Comparison of ENCODE assay signal across 12 cellular contexts in genomic region chr1:153616885-153617428, GRCh38. TPM values are rescaled to one million over a fixed set of nuclear protein-coding genes. Genes with fewer than 3 reads are reported as not detected.
A peak's percentile ranks its signal among the peaks of the same experiment; 100 is the strongest.
DNase-seq lines count a peak whose midpoint lies in the region; ATAC-seq and TF ChIP-seq lines count a peak whose summit lies in the region.
"Had no signal": no experiment of that assay in that cellular context is flagged by ENCODE, and none has a peak within 500 bp of the region (broad histone marks: within the 10 kb centered on the region; RNA-seq: fewer than 3 reads in every experiment).

No MANE protein-coding gene starts in this region.

- H3K4me2 ChIP-seq in mesenchymal stem cell (ENCODE audit: low read length, poor library complexity, severe bottlenecking), result no peak overlapping the region

- peak overlapping the region; percentile 29 to 50 for H2BK12ac ChIP-seq in mesenchymal stem cell (ENCODE audit: low read length in 2 of 2)

- peak overlapping the region; percentile 77 for H2AK5ac ChIP-seq in mesenchymal stem cell (ENCODE audit: low read length, severe bottlenecking)

- H3K4me1 ChIP-seq in duodenal mucosa (ENCODE audit: control insufficient read depth in 1 of 2, insufficient read depth in 2 of 2, low read length in 2 of 2), result peaks cover 34 to 44% of the 10 kb centered on the region in 2 donors
- H3K4me1 ChIP-seq in mesenchymal stem cell (ENCODE audit: control insufficient read depth, insufficient read depth, low read depth, low read length), result peaks cover 20% of the 10 kb centered on the region
- H3K4me1 ChIP-seq in vagina, result peaks cover 47% of the 10 kb centered on the region

- peak in 1 of 3 experiments; percentile 6 for TF ChIP-seq CTCF in vagina (IDR thresholded peaks at IDR 0.05)

- no peaks in the 10 kb centered on the region for H3K36me3 Mint-ChIP-seq in activated naive CD4-positive, alpha-beta T cell treated with anti-CD3 and anti-CD28 coated beads, Interleukin-2, amount 50 U/mL, for 72 hours

- peak overlapping the region; percentile 11 for H2BK120ac ChIP-seq in mesenchymal stem cell (ENCODE audit: low read depth, low read length)

- no peak overlapping the region for H2BK5ac ChIP-seq in mesenchymal stem cell (ENCODE audit: low read depth, low read length, poor library complexity, severe bottlenecking)

- 88% methylated on average over 5 of the region's 5 CpGs for WGBS in mesenchymal stem cell

- no peaks in the 10 kb centered on the region for H3K79me1 ChIP-seq in mesenchymal stem cell (replicated peaks; ENCODE audit: low read length, poor library complexity, severe bottlenecking)

- peak; percentile 8 to 29 for ATAC-seq in activated naive CD4-positive, alpha-beta T cell treated with anti-CD3 and anti-CD28 coated beads, Interleukin-2, amount 50 U/mL, for 72 hours
- no peak for ATAC-seq in GM21717 (IDR thresholded peaks at IDR 0.05; ENCODE audit: unreplicated experiment)
- ATAC-seq in HG03196 (IDR thresholded peaks at IDR 0.05; ENCODE audit: unreplicated experiment), result no peak

- peak overlapping the region in 1 of 2 experiments; percentile 69 for H3K14ac ChIP-seq in mesenchymal stem cell (ENCODE audit: low read length in 2 of 2)

- H3K4me3 ChIP-seq in duodenal mucosa (ENCODE audit: low read depth in 1 of 2, low read length in 2 of 2) (peak overlapping the region; percentile 9 to 23), mesenchymal stem cell (ENCODE audit: insufficient read depth in 1 of 2, low read depth in 1 of 2, low read length in 2 of 2) (no peak overlapping the region), vagina (no peak overlapping the region)
- H3K4me3 ChIP-seq: coronary artery had no signal

- H2BK15ac ChIP-seq in mesenchymal stem cell (ENCODE audit: low read depth, poor library complexity, severe bottlenecking), result peak overlapping the region; percentile 39

- H3K27ac Mint-ChIP-seq in activated naive CD4-positive, alpha-beta T cell treated with anti-CD3 and anti-CD28 coated beads, Interleukin-2, amount 50 U/mL, for 72 hours, result peak overlapping the region; percentile 9 to 50
- H3K27ac Mint-ChIP-seq: activated naive CD4-positive, alpha-beta T cell treated with anti-CD3 and anti-CD28 coated beads for 36 hours had no signal

- peak overlapping the region; percentile 15 to 65 for H3K4ac ChIP-seq in mesenchymal stem cell (ENCODE audit: low read depth in 1 of 2, low read length in 2 of 2)

- peak overlapping the region; percentile 50 for H4K8ac ChIP-seq in mesenchymal stem cell (ENCODE audit: low read length)

- H3K9me3 ChIP-seq in duodenal mucosa (ENCODE audit: control insufficient read depth in 1 of 2, low read length in 2 of 2), result no peaks in the 10 kb centered on the region
- peaks cover 5% of the 10 kb centered on the region for H3K9me3 ChIP-seq in mesenchymal stem cell (ENCODE audit: control insufficient read depth, low read length)
- H3K9me3 ChIP-seq in vagina, result no peaks in the 10 kb centered on the region

- peak overlapping the region; percentile 63 for H4K91ac ChIP-seq in mesenchymal stem cell (ENCODE audit: low read length)

- H3K9ac ChIP-seq in duodenal mucosa (ENCODE audit: low read depth in 1 of 2, low read length in 2 of 2), result peak overlapping the region; percentile 89 to 94
- peak overlapping the region; percentile 46 for H3K9ac ChIP-seq in mesenchymal stem cell (ENCODE audit: low read length)

- peak overlapping the region; percentile 76 for H3K27ac ChIP-seq in duodenal mucosa (ENCODE audit: low read depth, low read length)
- no peak overlapping the region for H3K27ac ChIP-seq in mesenchymal stem cell (ENCODE audit: low read length, poor library complexity, severe bottlenecking)
- peak overlapping the region; percentile 96 for H3K27ac ChIP-seq in vagina

- no peak overlapping the region for H2AFZ ChIP-seq in mesenchymal stem cell (ENCODE audit: low read depth, low read length)

- DNase-seq in activated naive CD4-positive, alpha-beta T cell treated with anti-CD3 and anti-CD28 coated beads, Interleukin-2, amount 50 U/mL, for 72 hours (ENCODE audit: low spot score in 2 of 2), result no peak
- no peak for DNase-seq in activated naive CD4-positive, alpha-beta T cell treated with anti-CD3 and anti-CD28 coated beads, Interleukin-2, amount 50 U/mL, for 16 hours
- DNase-seq in mesenchymal stem cell (no peak), vagina (ENCODE audit: extremely low spot score in 2 of 2) (no peak)
- DNase-seq in activated CD4-positive, alpha-beta T cell treated with anti-CD3 and anti-CD28 coated beads for 1 hour, result no peak
- DNase-seq: NCI-H510A treated with DMSO at 0.1 percent for 48 hours had no signal

- TF ChIP-seq POLR2A in vagina (IDR thresholded peaks at IDR 0.05), result no peak

- intact Hi-C loops in vagina (cut with DNase I), result no loop called here

- H3K27me3 ChIP-seq in duodenal mucosa (ENCODE audit: control insufficient read depth in 1 of 2, insufficient read depth in 2 of 2, low read length in 2 of 2), result no peaks in the 10 kb centered on the region
- H3K27me3 ChIP-seq in mesenchymal stem cell (ENCODE audit: control insufficient read depth in 1 of 2, insufficient read depth in 1 of 2, low read length in 2 of 2), result no peaks in the 10 kb centered on the region
- H3K27me3 ChIP-seq in vagina, result no peaks in the 10 kb centered on the region

- peak overlapping the region; percentile 16 to 71 for H3K18ac ChIP-seq in mesenchymal stem cell (ENCODE audit: low read depth in 1 of 2, low read length in 2 of 2)

- H3K23ac ChIP-seq in mesenchymal stem cell (ENCODE audit: low read length in 2 of 2), result no peak overlapping the region

- H3K9me3 Mint-ChIP-seq in activated naive CD4-positive, alpha-beta T cell treated with anti-CD3 and anti-CD28 coated beads, Interleukin-2, amount 50 U/mL, for 72 hours, result no peaks in the 10 kb centered on the region
- H3K9me3 Mint-ChIP-seq: activated naive CD4-positive, alpha-beta T cell treated with anti-CD3 and anti-CD28 coated beads for 36 hours had no signal

- H3K36me3 ChIP-seq in duodenal mucosa (ENCODE audit: control insufficient read depth in 1 of 2, insufficient read depth in 2 of 2, low read length in 2 of 2) (no peaks in the 10 kb centered on the region), mesenchymal stem cell (ENCODE audit: control insufficient read depth in 1 of 2, insufficient read depth in 2 of 2, low read depth in 1 of 2, low read length in 2 of 2) (peaks cover 20 to 38% of the 10 kb centered on the region in 2 experiments), vagina (no peaks in the 10 kb centered on the region)

RNA-seq across cellular contexts. Expression of gene S100A14, which starts 0.8 kb away (rescaled TPM):
- total RNA-seq in activated naive CD4-positive, alpha-beta T cell treated with anti-CD3 and anti-CD28 coated beads, Interleukin-2, amount 50 U/mL, for 72 hours, result not detected
- polyA plus RNA-seq in mesenchymal stem cell (2013, experiment 1 of 2), result 0.07 TPM
- polyA plus RNA-seq in mesenchymal stem cell (2013, experiment 2 of 2), result not detected
- 323 TPM for total RNA-seq in vagina
- total RNA-seq: activated naive CD4-positive, alpha-beta T cell treated with anti-CD3 and anti-CD28 coated beads for 36 hours; myocyte had no signal

RNA-seq across cellular contexts. Expression of gene S100A16, which starts 4.0 kb away (rescaled TPM):
- total RNA-seq in activated naive CD4-positive, alpha-beta T cell treated with anti-CD3 and anti-CD28 coated beads, Interleukin-2, amount 50 U/mL, for 72 hours, result not detected
- polyA plus RNA-seq in mesenchymal stem cell (2013, experiment 1 of 2), result 123 TPM
- polyA plus RNA-seq in mesenchymal stem cell (2013, experiment 2 of 2), result 128 TPM
- 259 TPM for total RNA-seq in vagina
- total RNA-seq: activated naive CD4-positive, alpha-beta T cell treated with anti-CD3 and anti-CD28 coated beads for 36 hours had no signal

RNA-seq across cellular contexts. Expression of gene S100A13, which starts 10.3 kb away (rescaled TPM):
- total RNA-seq in activated naive CD4-positive, alpha-beta T cell treated with anti-CD3 and anti-CD28 coated beads, Interleukin-2, amount 50 U/mL, for 72 hours, result 1 to 10 TPM; 4.2 to 6.0 TPM
- polyA plus RNA-seq in mesenchymal stem cell (2013, experiment 1 of 2), result 420 TPM
- 417 TPM for polyA plus RNA-seq in mesenchymal stem cell (2013, experiment 2 of 2)
- 116 TPM for total RNA-seq in vagina

RNA-seq across cellular contexts. Expression of gene S100A1, which starts 11.3 kb away (rescaled TPM):
- total RNA-seq in activated naive CD4-positive, alpha-beta T cell treated with anti-CD3 and anti-CD28 coated beads, Interleukin-2, amount 50 U/mL, for 72 hours, result not detected
- polyA plus RNA-seq in mesenchymal stem cell (2013, experiment 1 of 2), result 0.29 TPM
- polyA plus RNA-seq in mesenchymal stem cell (2013, experiment 2 of 2), result 0.25 TPM
- total RNA-seq in vagina, result not detected
- total RNA-seq: activated naive CD4-positive, alpha-beta T cell treated with anti-CD3 and anti-CD28 coated beads for 36 hours had no signal

RNA-seq across cellular contexts. Expression of gene CHTOP, which starts 16.9 kb away (rescaled TPM):
- 10 to 100 TPM; 83.3 to 91.3 TPM for total RNA-seq in activated naive CD4-positive, alpha-beta T cell treated with anti-CD3 and anti-CD28 coated beads, Interleukin-2, amount 50 U/mL, for 72 hours
- 33.6 TPM for polyA plus RNA-seq in mesenchymal stem cell (2013, experiment 1 of 2)
- polyA plus RNA-seq in mesenchymal stem cell (2013, experiment 2 of 2), result 34.1 TPM
- 67.3 TPM for total RNA-seq in vagina

Comparison
In these comparisons a context has a peak if more than half of its experiments do, and no peak if none do; other contexts are left out.
1. ATAC-seq: peak in activated naive CD4-positive, alpha-beta T cell treated with anti-CD3 and anti-CD28 coated beads, Interleukin-2, amount 50 U/mL, for 72 hours (2 of 2); none in GM21717 (single experiment) and HG03196 (single experiment).
2. H3K4me3 ChIP-seq: peak in duodenal mucosa (2 of 2); none in mesenchymal stem cell (0 of 2) and vagina (0 of 2).
3. RNA of gene S100A14, which starts 0.8 kb away (total RNA-seq): 323 TPM in vagina (single experiment); not detected in activated naive CD4-positive, alpha-beta T cell treated with anti-CD3 and anti-CD28 coated beads, Interleukin-2, amount 50 U/mL, for 72 hours; every median in the first group is over 100 times any median in the second.
4. RNA of gene S100A16, which starts 4.0 kb away (total RNA-seq): 259 TPM in vagina (single experiment); not detected in activated naive CD4-positive, alpha-beta T cell treated with anti-CD3 and anti-CD28 coated beads, Interleukin-2, amount 50 U/mL, for 72 hours; every median in the first group is over 100 times any median in the second.
5. RNA of gene S100A13, which starts 10.3 kb away (total RNA-seq): 116 TPM in vagina (single experiment); 4.2 to 6.0 TPM in activated naive CD4-positive, alpha-beta T cell treated with anti-CD3 and anti-CD28 coated beads, Interleukin-2, amount 50 U/mL, for 72 hours; every median in the first group is over 10 times any median in the second.